In the genomic region with DNA sequence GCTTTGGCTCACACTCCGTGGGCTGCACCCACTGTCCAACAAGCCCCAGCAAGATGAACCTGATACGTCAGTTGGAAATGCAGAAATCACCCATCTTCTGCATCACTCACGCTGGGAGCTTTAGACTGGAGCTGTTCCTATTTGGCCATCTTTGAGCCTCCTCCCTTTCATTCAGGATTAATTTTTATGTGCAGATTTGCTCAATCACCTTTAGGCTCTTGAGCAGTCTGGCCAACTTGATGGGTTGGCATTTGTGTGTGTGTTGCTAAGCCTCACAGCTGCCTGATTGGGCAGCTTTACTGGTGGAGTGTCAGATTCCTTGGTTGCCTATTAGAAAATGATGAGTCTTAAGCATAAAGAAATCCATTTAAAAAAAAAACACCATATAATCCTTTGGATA, we compare ENCODE assay signal across 7 cellular contexts.
"Had no signal": no experiment of that assay in that cellular context is flagged by ENCODE, and none has a peak within 500 bp of the region (broad histone marks: within the 10 kb centered on the region; RNA-seq: fewer than 3 reads in every experiment).

No MANE protein-coding gene starts in this region.

- H3K4me3 ChIP-seq: K562 had no signal

- H3K27ac ChIP-seq: HL-60 had no signal

- ATAC-seq: HepG2, K562 had no signal

- DNase-seq: IMR-90, KBM-7, KG1 had no signal

- FAIRE-seq: HepG2, HTR-8/SVneo, K562 had no signal
